7 cellular contexts compared by ENCODE assay signal in the genomic region with DNA sequence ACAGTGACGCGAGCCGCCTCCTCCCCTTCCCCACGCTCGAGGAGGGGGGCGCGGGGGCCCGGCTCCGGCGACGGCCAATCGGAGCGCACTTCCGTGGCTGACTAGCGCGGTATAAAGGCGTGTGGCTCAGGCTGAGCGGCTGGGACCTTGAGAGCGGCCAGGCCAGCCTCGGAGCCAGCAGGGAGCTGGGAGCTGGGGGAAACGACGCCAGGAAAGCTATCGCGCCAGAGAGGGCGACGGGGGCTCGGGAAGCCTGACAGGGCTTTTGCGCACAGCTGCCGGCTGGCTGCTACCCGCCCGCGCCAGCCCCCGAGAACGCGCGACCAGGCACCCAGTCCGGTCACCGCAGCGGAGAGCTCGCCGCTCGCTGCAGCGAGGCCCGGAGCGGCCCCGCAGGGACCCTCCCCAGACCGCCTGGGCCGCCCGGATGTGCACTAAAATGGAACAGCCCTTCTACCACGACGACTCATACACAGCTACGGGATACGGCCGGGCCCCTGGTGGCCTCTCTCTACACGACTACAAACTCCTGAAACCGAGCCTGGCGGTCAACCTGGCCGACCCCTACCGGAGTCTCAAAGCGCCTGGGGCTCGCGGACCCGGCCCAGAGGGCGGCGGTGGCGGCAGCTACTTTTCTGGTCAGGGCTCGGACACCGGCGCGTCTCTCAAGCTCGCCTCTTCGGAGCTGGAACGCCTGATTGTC. TPM values are rescaled to one million over a fixed set of nuclear protein-coding genes. Genes with fewer than 3 reads are reported as not detected.
DNase-seq lines count a peak whose midpoint lies in the region; ATAC-seq, FAIRE-seq and TF ChIP-seq lines count a peak whose summit lies in the region.

TSS of gene JUNB (plus strand) at position 142 of the 703 bp plus-strand sequence. CDS start at position 428, 286 bp downstream.

- H3K27me3 ChIP-seq in spleen (replicated peaks in 1 of 7), result peaks cover 0 to 5% (median 0%) of the 10 kb centered on the region in 7 donors

- no peaks in the 10 kb centered on the region for H3K9me3 ChIP-seq in spleen

- 0 to 1% (median 0%) methylated on average over 14 to 73 of the region's 73 CpGs for WGBS in spleen, 5 donors

- peaks cover 34 to 77% (median 67%) of the 10 kb centered on the region in 6 donors for H3K4me1 ChIP-seq in spleen

- peak; percentile 88 for FAIRE-seq in GM18507 (lab: Jason Lieb, UNC)

- ATAC-seq in HG03097 (IDR thresholded peaks at IDR 0.05; ENCODE audit: low FRiP score, unreplicated experiment), result peak; percentile 32

- peak; percentile 100 for TF ChIP-seq POLR2A in spleen (IDR thresholded peaks at IDR 0.05)

- no peak for DNase-seq in GM18507 (ENCODE audit: extremely low spot score, insufficient read length, low read depth)
- DNase-seq in NCI-H345 treated with DMSO at 0.1 percent for 48 hours (lab: John Stamatoyannopoulos, UW; ENCODE audit: unreplicated experiment), result peak; percentile 24
- peak; percentile 90 to 97 (median 94) for DNase-seq in activated CD4-positive, CD25-positive, alpha-beta regulatory T cell (lab: John Stamatoyannopoulos, UW)
- DNase-seq in caudate nucleus (lab: John Stamatoyannopoulos, UW), result peak in 60 of 61 donors; percentile 51 to 99 (median 96)
- peak; percentile 97 for DNase-seq in inferior parietal cortex (ENCODE audit: extremely low spot score)
- DNase-seq in spleen, result peak; percentile 100

- intact Hi-C loops in spleen (cut with DNase I; ENCODE audit: low total_unique reads), result no loop called here

- no peaks in the 10 kb centered on the region for H3K36me3 ChIP-seq in spleen

- TF ChIP-seq CTCF in spleen (IDR thresholded peaks at IDR 0.05 in 8 of 11, conservative IDR thresholded peaks at IDR 0.05 in 3 of 11), result peak in 5 of 11 experiments; percentile 4 to 26 (median 13)

- H3K4me3 ChIP-seq in spleen, result peak within 1 kb of the TSS; percentile 72 to 96 (median 88)

- H3K27ac ChIP-seq in caudate nucleus (ENCODE audit: low read depth, low read length) (peak within 1 kb of the TSS; percentile 99), spleen (peak within 1 kb of the TSS; percentile 97 to 100 (median 100))

RNA-seq across cellular contexts. Expression of gene JUNB, which starts in this region (rescaled TPM):
- total RNA-seq in spleen, result 100 to 1,000 TPM; 102 to 363 (median 189) TPM
- polyA plus RNA-seq in spleen, result 100 to 1,000 TPM in 1 of 3 donors, 10 to 100 TPM in 2; 57.5 to 118 (median 64.0) TPM
